Comparison of ENCODE assay signal across 8 cellular contexts in genomic region chr18:32049393-32050161, GRCh38. TPM values are rescaled to one million over a fixed set of nuclear protein-coding genes. Genes with fewer than 3 reads are reported as not detected.
DNase-seq lines count a peak whose midpoint lies in the region; ATAC-seq, FAIRE-seq and TF ChIP-seq lines count a peak whose summit lies in the region.

No MANE protein-coding gene starts in this region.

- no peak overlapping the region for H3K4me3 ChIP-seq in CD4-positive, alpha-beta memory T cell (ENCODE audit: low read length in 2 of 2)

- ATAC-seq in HG03108 (IDR thresholded peaks at IDR 0.05; ENCODE audit: unreplicated experiment) (peak; percentile 55), left ventricle myocardium superior (peak; percentile 68)
- peak; percentile 62 for ATAC-seq in activated CD8-positive, alpha-beta T cell treated with anti-CD3 and anti-CD28 coated beads for 36 hours

- DNase-seq in CD4-positive, alpha-beta memory T cell = peak; percentile 20 to 64 (median 33)
- DNase-seq in activated CD8-positive, alpha-beta T cell treated with anti-CD3 and anti-CD28 coated beads for 36 hours = peak; percentile 63
- peak; percentile 45 for DNase-seq in left ventricle myocardium superior
- DNase-seq in stimulated activated CD8-positive, alpha-beta memory T cell treated with anti-CD3 and anti-CD28 coated beads, Interleukin-2, amount 100 ng/mL, for 48 hours (ENCODE audit: low read depth in 2 of 2) = peak; percentile 13 to 54
- DNase-seq in germinal center (ENCODE audit: low spot score) = no peak
- no peak for DNase-seq in urothelium cell line (ENCODE audit: low spot score)
- DNase-seq in NCI-H774 (lab: John Stamatoyannopoulos, UW) = no peak

- no peaks in the 10 kb centered on the region for H3K9me3 ChIP-seq in CD4-positive, alpha-beta memory T cell (ENCODE audit: control insufficient read depth in 1 of 2, low read length in 2 of 2)

- intact Hi-C loops in CD4-positive, alpha-beta memory T cell (cut with micrococcal nuclease) = loop anchor here (1.0 to 2.0 kb wide), 3 partner anchors 8 to 43 kb away; partner anchors contain the start of gene RNF125
- intact Hi-C loops in activated CD8-positive, alpha-beta T cell treated with anti-CD3 and anti-CD28 coated beads for 36 hours (cut with micrococcal nuclease) = loop anchor here (2.0 to 5.0 kb wide), 2 partner anchors 31 to 43 kb away; partner anchors contain the start of genes RNF125 and RNF138
- intact Hi-C loops in left ventricle myocardium superior (cut with micrococcal nuclease) = no loop called here

- peak overlapping the region; percentile 80 to 96 (median 91) for H3K27ac Mint-ChIP-seq in CD4-positive, alpha-beta memory T cell
- peak overlapping the region; percentile 90 for H3K27ac Mint-ChIP-seq in activated CD8-positive, alpha-beta T cell treated with anti-CD3 and anti-CD28 coated beads for 36 hours

- H3K4me1 ChIP-seq in CD4-positive, alpha-beta memory T cell (ENCODE audit: insufficient read depth, low read length) = peaks cover 38% of the 10 kb centered on the region

- no peaks in the 10 kb centered on the region for H3K9me3 Mint-ChIP-seq in CD4-positive, alpha-beta memory T cell
- no peaks in the 10 kb centered on the region for H3K9me3 Mint-ChIP-seq in activated CD8-positive, alpha-beta T cell treated with anti-CD3 and anti-CD28 coated beads for 36 hours

- CTCF ChIA-PET in CD4-positive, alpha-beta memory T cell (lab: Charles Lee; ENCODE audit: partially characterized antibody) = interaction anchor here (1.2 to 3.6 kb wide), 6 partner anchors 16 to 73 kb away, joined by 3 to 16 read pairs (median 5); partner anchors contain the start of gene RNF125
- CTCF ChIA-PET in activated CD8-positive, alpha-beta T cell treated with anti-CD3 and anti-CD28 coated beads for 36 hours (lab: Charles Lee) = interaction anchor here (0.8 to 2.6 kb wide), 9 partner anchors 11 to 107 kb away, joined by 3 to 8 read pairs (median 4); partner anchors contain the start of gene TRAPPC8

- no peak for TF ChIP-seq CTCF in activated CD8-positive, alpha-beta T cell treated with anti-CD3 and anti-CD28 coated beads for 36 hours (IDR thresholded peaks at IDR 0.05)

- H3K27me3 Mint-ChIP-seq in CD4-positive, alpha-beta memory T cell = no peaks in the 10 kb centered on the region
- H3K27me3 Mint-ChIP-seq in activated CD8-positive, alpha-beta T cell treated with anti-CD3 and anti-CD28 coated beads for 36 hours = no peaks in the 10 kb centered on the region

- FAIRE-seq in urothelium cell line (lab: Jason Lieb, UNC) = no peak

- H3K36me3 ChIP-seq in CD4-positive, alpha-beta memory T cell (ENCODE audit: insufficient read depth, low read length) = peaks cover 14% of the 10 kb centered on the region

- peaks cover 33 to 60% of the 10 kb centered on the region in 2 donors for H3K36me3 Mint-ChIP-seq in CD4-positive, alpha-beta memory T cell
- H3K36me3 Mint-ChIP-seq in activated CD8-positive, alpha-beta T cell treated with anti-CD3 and anti-CD28 coated beads for 36 hours (ENCODE audit: low read depth) = peaks cover 15% of the 10 kb centered on the region

- H3K27me3 ChIP-seq in CD4-positive, alpha-beta memory T cell (ENCODE audit: insufficient read depth, low read length) = no peaks in the 10 kb centered on the region

- peak overlapping the region; percentile 52 for H3K27ac ChIP-seq in CD4-positive, alpha-beta memory T cell (ENCODE audit: low read depth, low read length)

- peaks cover 34 to 57% (median 44%) of the 10 kb centered on the region in 4 donors for H3K4me1 Mint-ChIP-seq in CD4-positive, alpha-beta memory T cell
- H3K4me1 Mint-ChIP-seq in activated CD8-positive, alpha-beta T cell treated with anti-CD3 and anti-CD28 coated beads for 36 hours (ENCODE audit: low read depth) = peaks cover 33% of the 10 kb centered on the region

- H3K4me3 Mint-ChIP-seq in CD4-positive, alpha-beta memory T cell = peak overlapping the region in 7 of 8 donors; percentile 53 to 79 (median 73)
- peak overlapping the region; percentile 6 for H3K4me3 Mint-ChIP-seq in activated CD8-positive, alpha-beta T cell treated with anti-CD3 and anti-CD28 coated beads for 36 hours

- POLR2A ChIA-PET in CD4-positive, alpha-beta memory T cell (lab: Charles Lee; ENCODE audit: partially characterized antibody) = interaction anchor here (0.7 to 4.1 kb wide), 11 partner anchors 9 to 107 kb away, joined by 3 to 57 read pairs (median 4); partner anchors contain the start of genes RNF125, RNF138 and TRAPPC8
- POLR2A ChIA-PET in activated CD8-positive, alpha-beta T cell treated with anti-CD3 and anti-CD28 coated beads for 36 hours (lab: Charles Lee) = interaction anchor here (0.6 to 4.1 kb wide), 10 partner anchors 10 to 106 kb away, joined by 3 to 31 read pairs (median 4); partner anchors contain the start of genes RNF125, RNF138 and TRAPPC8

RNA-seq across cellular contexts. Expression of gene RNF125, which starts 31.0 kb away (rescaled TPM):
- total RNA-seq in CD4-positive, alpha-beta memory T cell = 10 to 100 TPM; 38.2 to 40.3 TPM
- 10 to 100 TPM; 62.8 to 82.7 TPM for polyA plus RNA-seq in CD4-positive, alpha-beta memory T cell
- 10 to 100 TPM; 15.3 to 19.1 TPM for total RNA-seq in activated CD8-positive, alpha-beta T cell treated with anti-CD3 and anti-CD28 coated beads for 36 hours
- total RNA-seq in left ventricle myocardium superior = 3.4 TPM

RNA-seq across cellular contexts. Expression of gene RNF138, which starts 42.1 kb away (rescaled TPM):
- total RNA-seq in CD4-positive, alpha-beta memory T cell = 10 to 100 TPM; 58.1 to 61.8 TPM
- polyA plus RNA-seq in CD4-positive, alpha-beta memory T cell = 10 to 100 TPM; 74.6 to 83.2 TPM
- 10 to 100 TPM; 86.0 to 89.5 TPM for total RNA-seq in activated CD8-positive, alpha-beta T cell treated with anti-CD3 and anti-CD28 coated beads for 36 hours
- 10.6 TPM for total RNA-seq in left ventricle myocardium superior

Comparison
In these comparisons a context has a peak if more than half of its experiments do, and no peak if none do; other contexts are left out.
1. DNase-seq: peak in CD4-positive, alpha-beta memory T cell (5 of 5), activated CD8-positive, alpha-beta T cell treated with anti-CD3 and anti-CD28 coated beads for 36 hours (single experiment), left ventricle myocardium superior (single experiment) and stimulated activated CD8-positive, alpha-beta memory T cell treated with anti-CD3 and anti-CD28 coated beads, Interleukin-2, amount 100 ng/mL, for 48 hours (2 of 2); none in germinal center (single experiment), urothelium cell line (single experiment) and NCI-H774 (single experiment).
2. Peak in every context shown above with its lines, with median percentiles within 50 percentile points of each other: ATAC-seq.